Comparison of ENCODE assay signal across 1 cellular context in genomic region chr7:100856871-100857282, GRCh38.
TF ChIP-seq lines count a peak whose summit lies in the region.

No MANE protein-coding gene starts in this region.

TF ChIP-seq in GM23338, 12 proteins besides CTCF, POLR2A, EP300 and RAD21:
- TF ChIP-seq REST (IDR thresholded peaks at IDR 0.05; ENCODE audit: unreplicated experiment) (no peak), ZNF114 (CRISPR knock-in tag; IDR thresholded peaks at IDR 0.05) (no peak), JUNB (IDR thresholded peaks at IDR 0.05; ENCODE audit: unreplicated experiment) (no peak), CREB1 (CRISPR knock-in tag; IDR thresholded peaks at IDR 0.05; ENCODE audit: low read depth) (no peak), EZH2phosphoT487 (IDR thresholded peaks at IDR 0.05; ENCODE audit: unreplicated experiment) (no peak)
